13 cellular contexts compared by ENCODE assay signal in genomic region chr20:10667560-10668167, GRCh38. TPM values are rescaled to one million over a fixed set of nuclear protein-coding genes. Genes with fewer than 3 reads are reported as not detected.
DNase-seq lines count a peak whose midpoint lies in the region; ATAC-seq, FAIRE-seq and TF ChIP-seq lines count a peak whose summit lies in the region.
"Had no signal": no experiment of that assay in that cellular context is flagged by ENCODE, and none has a peak within 500 bp of the region (broad histone marks: within the 10 kb centered on the region; RNA-seq: fewer than 3 reads in every experiment).

No MANE protein-coding gene starts in this region.

- 0 out of 2 replicates have a peak, but pooled peaks have one; percentile 20 for TF ChIP-seq EP300 in Ishikawa (IDR thresholded peaks at IDR 0.05; ENCODE audit: borderline replicate concordance)

- no peak overlapping the region for H2AFZ ChIP-seq in keratinocyte (ENCODE audit: control insufficient read depth, low read length)

- H3K4me2 ChIP-seq in keratinocyte (ENCODE audit: control insufficient read depth, extremely low read depth, insufficient read depth, low read depth, low read length): peak overlapping the region; percentile 100

- peaks cover 3% of the 10 kb centered on the region for H3K9me1 ChIP-seq in keratinocyte (ENCODE audit: control insufficient read depth, extremely low read depth, insufficient read depth, low read length)

- H3K27me3 Mint-ChIP-seq in activated naive CD8-positive, alpha-beta T cell treated with anti-CD3 and anti-CD28 coated beads for 36 hours: peaks cover 59% of the 10 kb centered on the region
- H3K27me3 Mint-ChIP-seq: progenitor cell of endocrine pancreas had no signal

- H3K79me2 ChIP-seq in keratinocyte (ENCODE audit: control insufficient read depth, insufficient read depth, low read length): peaks cover 100% of the 10 kb centered on the region

- no peak for TF ChIP-seq RAD21 in Ishikawa (IDR thresholded peaks at IDR 0.05; ENCODE audit: low read depth)

- H3K4me1 Mint-ChIP-seq in activated naive CD8-positive, alpha-beta T cell treated with anti-CD3 and anti-CD28 coated beads for 36 hours: peaks cover 12% of the 10 kb centered on the region
- peaks cover 19% of the 10 kb centered on the region for H3K4me1 Mint-ChIP-seq in stimulated activated effector memory CD8-positive, alpha-beta T cell treated with anti-CD3 and anti-CD28 coated beads, Interleukin-12 subunit alpha, Interleukin-12 subunit beta, amount 100 ng/mL, for 72 hours

- no peaks in the 10 kb centered on the region for H3K36me3 Mint-ChIP-seq in activated naive CD8-positive, alpha-beta T cell treated with anti-CD3 and anti-CD28 coated beads for 36 hours
- H3K36me3 Mint-ChIP-seq in stimulated activated effector memory CD8-positive, alpha-beta T cell treated with anti-CD3 and anti-CD28 coated beads, Interleukin-12 subunit alpha, Interleukin-12 subunit beta, amount 100 ng/mL, for 72 hours: no peaks in the 10 kb centered on the region

- H3K27me3 ChIP-seq in keratinocyte (ENCODE audit: control insufficient read depth, extremely low read depth, insufficient read depth, low read length) (no peaks in the 10 kb centered on the region), subcutaneous abdominal adipose tissue (ENCODE audit: control insufficient read depth in 5 of 5, insufficient read depth in 4 of 5, low read length in 5 of 5) (no peaks in the 10 kb centered on the region)
- H3K27me3 ChIP-seq: adrenal gland had no signal

- H3K4me3 Mint-ChIP-seq in activated naive CD8-positive, alpha-beta T cell treated with anti-CD3 and anti-CD28 coated beads for 36 hours: no peak overlapping the region
- H3K4me3 Mint-ChIP-seq in stimulated activated effector memory CD8-positive, alpha-beta T cell treated with anti-CD3 and anti-CD28 coated beads, Interleukin-12 subunit alpha, Interleukin-12 subunit beta, amount 100 ng/mL, for 72 hours: no peak overlapping the region

- H3K4me1 ChIP-seq in keratinocyte (ENCODE audit: control insufficient read depth, extremely low read depth, insufficient read depth, low read length) (peaks cover 74% of the 10 kb centered on the region), subcutaneous abdominal adipose tissue (ENCODE audit: control insufficient read depth in 5 of 5, insufficient read depth in 5 of 5, low read length in 5 of 5) (peaks cover 12 to 79% (median 50%) of the 10 kb centered on the region in 5 donors)

- TF ChIP-seq CTCF in VCaP (conservative IDR thresholded peaks at IDR 0.05): peak; percentile 65
- TF ChIP-seq CTCF in keratinocyte (optimal IDR thresholded peaks at IDR 0.05 in 1 of 3, IDR thresholded peaks at IDR 0.05 in 1 of 3, conservative IDR thresholded peaks at IDR 0.05 in 1 of 3; ENCODE audit: extremely low read depth in 1 of 3, insufficient read depth in 2 of 3, low read length in 3 of 3): peak in 2 of 3 experiments; percentile 17 to 31

- H3K4me3 ChIP-seq in keratinocyte (ENCODE audit: control insufficient read depth in 2 of 3, extremely low read depth in 1 of 3, insufficient read depth in 2 of 3, low read depth in 1 of 3, low read length in 3 of 3) (peak overlapping the region; percentile 3 to 99 (median 99)), subcutaneous abdominal adipose tissue (ENCODE audit: low read depth in 1 of 5, low read length in 5 of 5) (peak overlapping the region in 3 of 5 donors; percentile 13 to 40 (median 17))
- H3K4me3 ChIP-seq: adrenal gland had no signal

- no peaks in the 10 kb centered on the region for H3K9me3 Mint-ChIP-seq in activated naive CD8-positive, alpha-beta T cell treated with anti-CD3 and anti-CD28 coated beads for 36 hours
- H3K9me3 Mint-ChIP-seq in stimulated activated effector memory CD8-positive, alpha-beta T cell treated with anti-CD3 and anti-CD28 coated beads, Interleukin-12 subunit alpha, Interleukin-12 subunit beta, amount 100 ng/mL, for 72 hours: no peaks in the 10 kb centered on the region

- ATAC-seq in GM18909 (IDR thresholded peaks at IDR 0.05; ENCODE audit: poor library complexity, unreplicated experiment) (no peak), HG02938 (IDR thresholded peaks at IDR 0.05; ENCODE audit: unreplicated experiment) (no peak)
- ATAC-seq in stimulated activated effector memory CD8-positive, alpha-beta T cell treated with anti-CD3 and anti-CD28 coated beads, Interleukin-12 subunit alpha, Interleukin-12 subunit beta, amount 100 ng/mL, for 72 hours: no peak

- H4K20me1 ChIP-seq in keratinocyte (ENCODE audit: control insufficient read depth, extremely low read depth, insufficient read depth, low read length): peaks cover 80% of the 10 kb centered on the region

- no peaks in the 10 kb centered on the region for H3K9me3 ChIP-seq in keratinocyte (ENCODE audit: control insufficient read depth, low read depth, low read length)
- H3K9me3 ChIP-seq in subcutaneous abdominal adipose tissue (ENCODE audit: control insufficient read depth in 5 of 5, low read length in 5 of 5): no peaks in the 10 kb centered on the region
- H3K9me3 ChIP-seq: adrenal gland had no signal

- DNase-seq in keratinocyte (ENCODE audit: low read depth, low spot score): no peak
- no peak for DNase-seq in activated naive CD8-positive, alpha-beta T cell treated with anti-CD3 and anti-CD28 coated beads for 36 hours
- no peak for DNase-seq in stimulated activated effector memory CD8-positive, alpha-beta T cell treated with anti-CD3 and anti-CD28 coated beads, Interleukin-12 subunit alpha, Interleukin-12 subunit beta, amount 100 ng/mL, for 72 hours (ENCODE audit: low spot score in 2 of 2)
- DNase-seq: activated CD8-positive, alpha-beta memory T cell treated with anti-CD3 and anti-CD28 coated beads, Interleukin-2, amount 50 U/mL, for 48 hours; NCI-H2081 had no signal

- peak overlapping the region; percentile 87 for H3K27ac ChIP-seq in VCaP
- H3K27ac ChIP-seq in keratinocyte (ENCODE audit: control insufficient read depth, insufficient read depth, low read length): peak overlapping the region; percentile 94
- peak overlapping the region; percentile 63 for H3K27ac ChIP-seq in subcutaneous abdominal adipose tissue (ENCODE audit: low read depth, low read length)

- no peak overlapping the region for H3K27ac Mint-ChIP-seq in activated naive CD8-positive, alpha-beta T cell treated with anti-CD3 and anti-CD28 coated beads for 36 hours
- no peak overlapping the region for H3K27ac Mint-ChIP-seq in stimulated activated effector memory CD8-positive, alpha-beta T cell treated with anti-CD3 and anti-CD28 coated beads, Interleukin-12 subunit alpha, Interleukin-12 subunit beta, amount 100 ng/mL, for 72 hours
- H3K27ac Mint-ChIP-seq: progenitor cell of endocrine pancreas had no signal

- dilution Hi-C loops in keratinocyte (cut with MboI; ENCODE audit: extremely low pct_ligation_motif_present, low sequenced_read_pairs): no loop called here

- H3K9ac ChIP-seq in keratinocyte (ENCODE audit: control insufficient read depth, extremely low read depth, insufficient read depth, low read length) (peak overlapping the region; percentile 97), subcutaneous abdominal adipose tissue (ENCODE audit: low read length in 5 of 5) (no peak overlapping the region)

- peak; percentile 59 for FAIRE-seq in keratinocyte (lab: Jason Lieb, UNC)
- FAIRE-seq: TTC549 had no signal

- peaks cover 34 to 74% of the 10 kb centered on the region in 2 experiments for H3K36me3 ChIP-seq in keratinocyte (ENCODE audit: control insufficient read depth in 2 of 2, extremely low read depth in 1 of 2, insufficient read depth in 2 of 2, low read length in 2 of 2)
- H3K36me3 ChIP-seq in subcutaneous abdominal adipose tissue (ENCODE audit: control insufficient read depth in 5 of 5, insufficient read depth in 5 of 5, low read length in 5 of 5): peaks cover 5 to 60% (median 27%) of the 10 kb centered on the region in 5 donors
- H3K36me3 ChIP-seq: adrenal gland had no signal

TF ChIP-seq in Ishikawa, 13 proteins besides CTCF, POLR2A, EP300 and RAD21:
- TF ChIP-seq TEAD4 (IDR thresholded peaks at IDR 0.05) (peak; percentile 72), MAX (IDR thresholded peaks at IDR 0.05) (peak; percentile 14; the same call in 1 of the 2 replicates), EGR1 (IDR thresholded peaks at IDR 0.05) (no peak), TCF12 (IDR thresholded peaks at IDR 0.05; ENCODE audit: low read depth) (peak; percentile 37; the same call in 1 of the 2 replicates), TAF1 (IDR thresholded peaks at IDR 0.05; ENCODE audit: low read depth) (no peak)

RNA-seq across cellular contexts. Expression of gene JAG1, which starts 6.1 kb away (rescaled TPM):
- 82.1 to 117 TPM (median 84.2 TPM) in 3 replicates for polyA plus RNA-seq in keratinocyte
- 69.6 TPM for polyA plus RNA-seq in keratinocyte (2011; ENCODE audit: low read depth)
- 27.6 and 29.1 TPM in 2 replicates for polyA plus RNA-seq in keratinocyte (2011; cell fraction: cytosol; rRNA removed)
- polyA plus RNA-seq in keratinocyte (2011; cell fraction: nucleus; rRNA removed): 356 and 357 TPM in 2 replicates
- 37.1 and 115 TPM in 2 replicates for polyA plus RNA-seq in keratinocyte (2012; ENCODE audit: low replicate concordance)
- 306 to 390 TPM (median 389 TPM) in 3 replicates for polyA minus RNA-seq in keratinocyte
- 89.8 TPM for polyA minus RNA-seq in keratinocyte (2011; cell fraction: cytosol; rRNA and poly(A)+ RNA removed)
- polyA minus RNA-seq in keratinocyte (2011; cell fraction: nucleus; rRNA and poly(A)+ RNA removed): 497 and 766 TPM in 2 replicates
- total RNA-seq in activated naive CD8-positive, alpha-beta T cell treated with anti-CD3 and anti-CD28 coated beads for 36 hours: under 1 TPM in 1 of 2 experiments, not detected in 1; 0.19 TPM
